29 cellular contexts compared by ENCODE assay signal in the genomic region with DNA sequence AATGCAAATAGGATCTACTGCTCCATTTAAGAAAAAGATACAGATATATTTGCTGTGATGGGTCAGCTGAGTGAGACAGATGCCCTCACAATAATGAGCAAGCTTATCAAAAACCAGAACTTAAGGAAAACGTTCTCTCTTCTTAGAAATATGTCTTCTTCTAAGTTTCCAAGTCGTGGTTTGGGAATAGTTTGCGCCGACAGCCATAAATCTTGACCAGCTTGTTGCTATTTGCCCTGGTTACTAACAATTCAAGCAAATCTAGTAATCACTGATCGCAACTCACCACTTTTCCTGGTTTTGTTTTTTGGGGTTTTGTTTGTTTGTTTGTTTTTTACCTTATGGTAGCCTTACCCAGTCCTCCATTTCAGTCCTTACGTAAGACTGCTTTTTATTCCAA.
"Had no signal": no experiment of that assay in that cellular context is flagged by ENCODE, and none has a peak within 500 bp of the region (broad histone marks: within the 10 kb centered on the region; RNA-seq: fewer than 3 reads in every experiment).

No MANE protein-coding gene starts in this region.

- H3K27me3 Mint-ChIP-seq: activated naive CD4-positive, alpha-beta T cell treated with anti-CD3 and anti-CD28 coated beads, Interleukin-2, amount 10 ng/mL, durations not matched to agents 7 days and 5 days; central memory CD8-positive, alpha-beta T cell; dendritic cell treated with granulocyte-macrophage colony-stimulating factor and Interleukin-4, amounts not matched to agents 40 ng/mL and 50 ng/mL, for 4 days had no signal

- ATAC-seq: activated naive CD4-positive, alpha-beta T cell treated with anti-CD3 and anti-CD28 coated beads, Interleukin-2, amount 50 U/mL, for 72 hours; activated T-cell treated with anti-CD3 and anti-CD28 coated beads, Interleukin-2, amount 50 U/mL, for 72 hours; esophagus mucosa; foreskin keratinocyte; gastrocnemius medialis had no signal

- H3K27me3 ChIP-seq: brain microvascular endothelial cell, dorsolateral prefrontal cortex, foreskin keratinocyte, gastrocnemius medialis had no signal

- H3K4me3 ChIP-seq: coronary artery, dorsolateral prefrontal cortex, gastrocnemius medialis had no signal

- H3K4me1 Mint-ChIP-seq: activated CD4-positive, alpha-beta memory T cell treated with anti-CD3 and anti-CD28 coated beads, Interleukin-2, amount 10 ng/mL, durations not matched to agents 7 days and 5 days; activated naive CD4-positive, alpha-beta T cell treated with anti-CD3 and anti-CD28 coated beads, Interleukin-2, amount 10 ng/mL, durations not matched to agents 7 days and 5 days; central memory CD8-positive, alpha-beta T cell had no signal

- DNase-seq: activated CD4-positive, alpha-beta memory T cell treated with anti-CD3 and anti-CD28 coated beads, Interleukin-2, amount 10 ng/mL, durations not matched to agents 7 days and 5 days; activated CD4-positive, alpha-beta T cell treated with anti-CD3 and anti-CD28 coated beads for 1 hour; activated CD4-positive, alpha-beta T cell treated with anti-CD3 and anti-CD28 coated beads for 4 hours; activated CD4-positive, alpha-beta T cell treated with anti-CD3 and anti-CD28 coated beads, Interleukin-2, amount 10 ng/mL, durations not matched to agents 7 days and 5 days; activated CD4-positive, alpha-beta T cell treated with anti-CD3 and anti-CD28 coated beads, Interleukin-2, amount 50 U/mL, for 4 hours; activated CD4-positive, CD25-positive, alpha-beta regulatory T cell; activated CD8-positive, alpha-beta memory T cell treated with anti-CD3 and anti-CD28 coated beads, Interleukin-2, amount 50 U/mL, for 48 hours; activated gamma-delta T cell; activated naive CD4-positive, alpha-beta T cell; activated naive CD4-positive, alpha-beta T cell treated with anti-CD3 and anti-CD28 coated beads, Interleukin-2, amount 10 ng/mL, durations not matched to agents 7 days and 5 days; activated naive CD8-positive, alpha-beta T cell treated with anti-CD3 and anti-CD28 coated beads, Interleukin-2, amount 10 ng/mL, durations not matched to agents 7 days and 5 days; activated T-cell treated with anti-CD3 and anti-CD28 coated beads for 4 hours; activated T-cell treated with anti-CD3 and anti-CD28 coated beads, Interleukin-2, amount 50 U/mL, for 24 hours; activated T-cell treated with anti-CD3 and anti-CD28 coated beads, Interleukin-2, amount 50 U/mL, for 72 hours; amniotic stem cell; anterior cingulate cortex; brain microvascular endothelial cell; dorsolateral prefrontal cortex; effector memory CD4-positive, alpha-beta T cell; endodermal cell; foreskin keratinocyte; gastrocnemius medialis; glutamatergic neuron; T-helper 2 cell had no signal

- H3K36me3 Mint-ChIP-seq: activated naive CD4-positive, alpha-beta T cell treated with anti-CD3 and anti-CD28 coated beads, Interleukin-2, amount 10 ng/mL, durations not matched to agents 7 days and 5 days; activated naive CD4-positive, alpha-beta T cell treated with anti-CD3 and anti-CD28 coated beads, Interleukin-2, amount 50 U/mL, for 72 hours; activated naive CD8-positive, alpha-beta T cell treated with anti-CD3 and anti-CD28 coated beads, Interleukin-2, amount 10 ng/mL, durations not matched to agents 7 days and 5 days had no signal

- H3K9me3 Mint-ChIP-seq: activated CD4-positive, alpha-beta memory T cell treated with anti-CD3 and anti-CD28 coated beads, Interleukin-2, amount 10 ng/mL, durations not matched to agents 7 days and 5 days; activated CD4-positive, alpha-beta T cell treated with anti-CD3 and anti-CD28 coated beads, Interleukin-2, amount 10 ng/mL, durations not matched to agents 7 days and 5 days; activated naive CD4-positive, alpha-beta T cell treated with anti-CD3 and anti-CD28 coated beads, Interleukin-2, amount 10 ng/mL, durations not matched to agents 7 days and 5 days; activated naive CD4-positive, alpha-beta T cell treated with anti-CD3 and anti-CD28 coated beads, Interleukin-2, amount 50 U/mL, for 72 hours; activated naive CD8-positive, alpha-beta T cell treated with anti-CD3 and anti-CD28 coated beads, Interleukin-2, amount 10 ng/mL, durations not matched to agents 7 days and 5 days; activated T-cell treated with anti-CD3 and anti-CD28 coated beads, Interleukin-2, amount 50 U/mL, for 24 hours; activated T-cell treated with anti-CD3 and anti-CD28 coated beads, Interleukin-2, amount 50 U/mL, for 72 hours; central memory CD8-positive, alpha-beta T cell; dendritic cell treated with granulocyte-macrophage colony-stimulating factor and Interleukin-4, amounts not matched to agents 40 ng/mL and 50 ng/mL, for 4 days; endodermal cell had no signal

- H3K9me3 ChIP-seq: gastrocnemius medialis had no signal

- H3K27ac ChIP-seq: brain microvascular endothelial cell, coronary artery, dorsolateral prefrontal cortex, foreskin keratinocyte, gastrocnemius medialis had no signal

- H3K4me1 ChIP-seq: gastrocnemius medialis had no signal

- H3K27ac Mint-ChIP-seq: activated CD4-positive, alpha-beta memory T cell treated with anti-CD3 and anti-CD28 coated beads, Interleukin-2, amount 10 ng/mL, durations not matched to agents 7 days and 5 days; activated CD4-positive, alpha-beta T cell treated with anti-CD3 and anti-CD28 coated beads, Interleukin-2, amount 10 ng/mL, durations not matched to agents 7 days and 5 days; activated naive CD4-positive, alpha-beta T cell treated with anti-CD3 and anti-CD28 coated beads, Interleukin-2, amount 10 ng/mL, durations not matched to agents 7 days and 5 days; activated naive CD4-positive, alpha-beta T cell treated with anti-CD3 and anti-CD28 coated beads, Interleukin-2, amount 50 U/mL, for 72 hours; activated naive CD8-positive, alpha-beta T cell treated with anti-CD3 and anti-CD28 coated beads, Interleukin-2, amount 10 ng/mL, durations not matched to agents 7 days and 5 days; activated T-cell treated with anti-CD3 and anti-CD28 coated beads, Interleukin-2, amount 50 U/mL, for 24 hours; activated T-cell treated with anti-CD3 and anti-CD28 coated beads, Interleukin-2, amount 50 U/mL, for 72 hours; dendritic cell treated with granulocyte-macrophage colony-stimulating factor and Interleukin-4, amounts not matched to agents 40 ng/mL and 50 ng/mL, for 4 days; endodermal cell had no signal

- H3K4me3 Mint-ChIP-seq: activated CD4-positive, alpha-beta memory T cell treated with anti-CD3 and anti-CD28 coated beads, Interleukin-2, amount 10 ng/mL, durations not matched to agents 7 days and 5 days; activated CD4-positive, alpha-beta T cell treated with anti-CD3 and anti-CD28 coated beads, Interleukin-2, amount 10 ng/mL, durations not matched to agents 7 days and 5 days; activated naive CD4-positive, alpha-beta T cell treated with anti-CD3 and anti-CD28 coated beads, Interleukin-2, amount 10 ng/mL, durations not matched to agents 7 days and 5 days; activated naive CD8-positive, alpha-beta T cell treated with anti-CD3 and anti-CD28 coated beads, Interleukin-2, amount 10 ng/mL, durations not matched to agents 7 days and 5 days; activated T-cell treated with anti-CD3 and anti-CD28 coated beads, Interleukin-2, amount 50 U/mL, for 24 hours; activated T-cell treated with anti-CD3 and anti-CD28 coated beads, Interleukin-2, amount 50 U/mL, for 72 hours; central memory CD8-positive, alpha-beta T cell; dendritic cell treated with granulocyte-macrophage colony-stimulating factor and Interleukin-4, amounts not matched to agents 40 ng/mL and 50 ng/mL, for 4 days; endodermal cell had no signal

- H3K36me3 ChIP-seq: brain microvascular endothelial cell, gastrocnemius medialis had no signal
